Comparison of ENCODE assay signal across 12 cellular contexts in genomic region chr14:68735836-68736235, GRCh38. TPM values are rescaled to one million over a fixed set of nuclear protein-coding genes. Genes with fewer than 3 reads are reported as not detected.
DNase-seq lines count a peak whose midpoint lies in the region; ATAC-seq lines count a peak whose summit lies in the region.
"Had no signal": no experiment of that assay in that cellular context is flagged by ENCODE, and none has a peak within 500 bp of the region (broad histone marks: within the 10 kb centered on the region; RNA-seq: fewer than 3 reads in every experiment).

No MANE protein-coding gene starts in this region.

- peak overlapping the region; percentile 75 for H3K27ac ChIP-seq in cingulate gyrus (ENCODE audit: low read depth, low read length)
- peak overlapping the region; percentile 30 to 49 for H3K27ac ChIP-seq in mucosa of rectum (ENCODE audit: low read depth in 2 of 2, low read length in 2 of 2)
- peak overlapping the region; percentile 76 for H3K27ac ChIP-seq in subcutaneous abdominal adipose tissue (ENCODE audit: low read depth, low read length)
- H3K27ac ChIP-seq: HL-60, SJSA1 had no signal

- H3K36me3 ChIP-seq in mucosa of rectum (ENCODE audit: control insufficient read depth in 2 of 2, insufficient read depth in 2 of 2, low read length in 2 of 2) = no peaks in the 10 kb centered on the region
- H3K36me3 ChIP-seq in subcutaneous abdominal adipose tissue (ENCODE audit: control insufficient read depth in 5 of 5, insufficient read depth in 5 of 5, low read length in 5 of 5) = no peaks in the 10 kb centered on the region
- H3K36me3 ChIP-seq: SJSA1 had no signal

- no peaks in the 10 kb centered on the region for H3K36me3 Mint-ChIP-seq in T-cell

- ATAC-seq in T-cell (replicated peaks in 1 of 4) = no peak

- no peak overlapping the region for H3K4me3 ChIP-seq in mucosa of rectum (ENCODE audit: low read length in 2 of 2)
- no peak overlapping the region for H3K4me3 ChIP-seq in subcutaneous abdominal adipose tissue (ENCODE audit: low read depth in 1 of 5, low read length in 5 of 5)
- H3K4me3 ChIP-seq: SJSA1 had no signal

- POLR2A ChIA-PET in T-cell (lab: Charles Lee) = no interaction called here

- H3K4me3 Mint-ChIP-seq in T-cell = no peak overlapping the region

- DNase-seq in T-cell (no peak), NCI-H345 treated with DMSO at 0.1 percent for 48 hours (lab: John Stamatoyannopoulos, UW; ENCODE audit: unreplicated experiment) (no peak), hippocampal formation (lab: John Stamatoyannopoulos, UW) (no peak), HuH-7.5 (ENCODE audit: low spot score) (no peak)
- DNase-seq: DMS53, left cardiac atrium, NCI-H526 treated with DMSO at 0.1 percent for 48 hours had no signal

- CTCF ChIA-PET in T-cell (lab: Charles Lee) = no interaction called here

- no peaks in the 10 kb centered on the region for H3K9me3 ChIP-seq in mucosa of rectum (ENCODE audit: control insufficient read depth in 2 of 2, low read length in 2 of 2)
- H3K9me3 ChIP-seq in subcutaneous abdominal adipose tissue (ENCODE audit: control insufficient read depth in 5 of 5, low read length in 5 of 5) = peaks cover 0 to under 1% (median 0%) of the 10 kb centered on the region in 5 donors
- H3K9me3 ChIP-seq: SJSA1 had no signal

- no peaks in the 10 kb centered on the region for H3K27me3 Mint-ChIP-seq in T-cell

- H3K27ac Mint-ChIP-seq in T-cell = peak overlapping the region; percentile 29 to 52

- H3K27me3 ChIP-seq in mucosa of rectum (ENCODE audit: control insufficient read depth in 2 of 2, insufficient read depth in 2 of 2, low read length in 2 of 2) (no peaks in the 10 kb centered on the region), subcutaneous abdominal adipose tissue (ENCODE audit: control insufficient read depth in 5 of 5, insufficient read depth in 4 of 5, low read length in 5 of 5) (no peaks in the 10 kb centered on the region)
- H3K27me3 ChIP-seq: SJSA1 had no signal

- H3K9ac ChIP-seq in mucosa of rectum (ENCODE audit: low read depth in 1 of 2, low read length in 2 of 2) (no peak overlapping the region), subcutaneous abdominal adipose tissue (ENCODE audit: low read length in 5 of 5) (peak overlapping the region in 2 of 5 donors; percentile 12 to 16)

- H3K4me1 Mint-ChIP-seq in T-cell = peaks cover 33 to 41% (median 36%) of the 10 kb centered on the region in 3 donors

- no peaks in the 10 kb centered on the region for H3K9me3 Mint-ChIP-seq in T-cell

- H3K4me1 ChIP-seq in mucosa of rectum (ENCODE audit: control insufficient read depth in 2 of 2, insufficient read depth in 2 of 2, low read length in 2 of 2) (peaks cover 0 to 6% of the 10 kb centered on the region in 2 donors), subcutaneous abdominal adipose tissue (ENCODE audit: control insufficient read depth in 5 of 5, insufficient read depth in 5 of 5, low read length in 5 of 5) (peaks cover 5 to 54% (median 34%) of the 10 kb centered on the region in 5 donors)

RNA-seq across cellular contexts. Expression of gene ZFP36L1, which starts 57.0 kb away (rescaled TPM):
- 100 to 1,000 TPM; 123 to 253 (median 233) TPM for total RNA-seq in T-cell
